In the genomic region with DNA sequence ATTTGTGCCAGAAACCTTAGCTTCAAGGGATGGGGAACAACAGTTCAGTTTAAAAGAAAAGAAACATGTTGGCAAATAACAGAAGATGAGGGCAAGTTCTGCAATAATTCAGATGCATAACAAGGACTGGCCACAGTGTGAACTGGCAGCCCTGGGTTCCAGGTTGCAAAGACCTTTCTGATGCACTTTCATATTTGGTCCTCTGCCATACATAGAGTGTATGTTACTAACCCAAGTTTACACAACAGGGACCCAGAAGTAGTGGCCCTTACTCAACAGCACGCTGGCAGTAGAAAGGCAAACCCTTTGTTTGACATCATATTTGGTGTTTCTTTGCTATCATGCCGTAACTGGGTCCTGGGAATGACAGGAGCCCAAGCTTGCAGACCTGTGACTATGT, we compare ENCODE assay signal across 18 cellular contexts.
DNase-seq lines count a peak whose midpoint lies in the region; ATAC-seq and TF ChIP-seq lines count a peak whose summit lies in the region.
"Had no signal": no experiment of that assay in that cellular context is flagged by ENCODE, and none has a peak within 500 bp of the region (broad histone marks: within the 10 kb centered on the region; RNA-seq: fewer than 3 reads in every experiment).

No MANE protein-coding gene starts in this region.

- no peak for ATAC-seq in activated naive CD8-positive, alpha-beta T cell treated with anti-CD3 and anti-CD28 coated beads, Interleukin-2, amount 50 U/mL, for 24 hours
- ATAC-seq: K562 had no signal

- no peaks in the 10 kb centered on the region for H3K9me3 ChIP-seq in osteoblast (ENCODE audit: low read depth, low read length)

- H3K4me1 Mint-ChIP-seq in activated naive CD8-positive, alpha-beta T cell treated with anti-CD3 and anti-CD28 coated beads, Interleukin-2, amount 50 U/mL, for 24 hours, result peaks cover 44% of the 10 kb centered on the region
- peaks cover 13% of the 10 kb centered on the region for H3K4me1 Mint-ChIP-seq in activated naive CD8-positive, alpha-beta T cell treated with anti-CD3 and anti-CD28 coated beads for 36 hours

- H3K9me3 Mint-ChIP-seq in activated naive CD8-positive, alpha-beta T cell treated with anti-CD3 and anti-CD28 coated beads, Interleukin-2, amount 50 U/mL, for 24 hours, result no peaks in the 10 kb centered on the region
- H3K9me3 Mint-ChIP-seq in activated naive CD8-positive, alpha-beta T cell treated with anti-CD3 and anti-CD28 coated beads for 36 hours, result peaks cover 3% of the 10 kb centered on the region

- no peak overlapping the region for H3K4me3 Mint-ChIP-seq in activated naive CD8-positive, alpha-beta T cell treated with anti-CD3 and anti-CD28 coated beads, Interleukin-2, amount 50 U/mL, for 24 hours
- H3K4me3 Mint-ChIP-seq in activated naive CD8-positive, alpha-beta T cell treated with anti-CD3 and anti-CD28 coated beads for 36 hours, result no peak overlapping the region

- H3K4me1 ChIP-seq in osteoblast (ENCODE audit: insufficient read depth, low read length), result peaks cover 7% of the 10 kb centered on the region

- no peaks in the 10 kb centered on the region for H3K27me3 Mint-ChIP-seq in activated naive CD8-positive, alpha-beta T cell treated with anti-CD3 and anti-CD28 coated beads, Interleukin-2, amount 50 U/mL, for 24 hours
- H3K27me3 Mint-ChIP-seq in activated naive CD8-positive, alpha-beta T cell treated with anti-CD3 and anti-CD28 coated beads for 36 hours, result no peaks in the 10 kb centered on the region

- TF ChIP-seq CTCF in osteoblast (IDR thresholded peaks at IDR 0.05; ENCODE audit: extremely low read depth, low read depth, low read length), result no peak

- H2AFZ ChIP-seq in osteoblast (ENCODE audit: low read length), result no peak overlapping the region

- H3K36me3 ChIP-seq in osteoblast (ENCODE audit: insufficient read depth, low read length), result no peaks in the 10 kb centered on the region

- H3K27me3 ChIP-seq in osteoblast (ENCODE audit: insufficient read depth, low read length), result no peaks in the 10 kb centered on the region
- H3K27me3 ChIP-seq: BLaER1 had no signal

- H4K20me1 ChIP-seq in osteoblast (ENCODE audit: insufficient read depth, low read length), result no peaks in the 10 kb centered on the region

- H3K27ac ChIP-seq in osteoblast (ENCODE audit: low read depth, low read length), result no peak overlapping the region
- H3K27ac ChIP-seq: BLaER1 had no signal

- no peak for DNase-seq in activated naive CD8-positive, alpha-beta T cell treated with anti-CD3 and anti-CD28 coated beads, Interleukin-2, amount 50 U/mL, for 24 hours
- DNase-seq in activated naive CD8-positive, alpha-beta T cell treated with anti-CD3 and anti-CD28 coated beads for 36 hours, result no peak
- DNase-seq in osteoblast (ENCODE audit: insufficient read length, low spot score, missing footprints), result peak; percentile 21
- DNase-seq in activated CD4-positive, alpha-beta T cell treated with anti-CD3 and anti-CD28 coated beads for 48 hours, result no peak
- DNase-seq in effector CD8-positive, alpha-beta T cell (lab: John Stamatoyannopoulos, UW), result no peak
- no peak for DNase-seq in NCI-H69 (lab: John Stamatoyannopoulos, UW)
- no peak for DNase-seq in NCI-H82 treated with DMSO at 0.1 percent for 48 hours (lab: John Stamatoyannopoulos, UW; ENCODE audit: unreplicated experiment)
- DNase-seq: DMS 273 treated with DMSO at 0.1 percent for 48 hours, GF-D8, GOT3, MV-4-11, NCI-H1417, NCI-H187 treated with DMSO at 0.1 percent for 48 hours, NCI-H526 treated with DMSO at 0.1 percent for 48 hours, OCI-M1 had no signal

- H3K36me3 Mint-ChIP-seq in activated naive CD8-positive, alpha-beta T cell treated with anti-CD3 and anti-CD28 coated beads, Interleukin-2, amount 50 U/mL, for 24 hours (ENCODE audit: low read depth), result peaks cover 25% of the 10 kb centered on the region
- peaks cover 31% of the 10 kb centered on the region for H3K36me3 Mint-ChIP-seq in activated naive CD8-positive, alpha-beta T cell treated with anti-CD3 and anti-CD28 coated beads for 36 hours

- H3K4me3 ChIP-seq in iPS-11a (ENCODE audit: low read depth, low read length) (peak overlapping the region; percentile 4), osteoblast (ENCODE audit: insufficient read depth, low read length) (no peak overlapping the region)
- H3K4me3 ChIP-seq: BLaER1, K562 had no signal

- no peak overlapping the region for H3K4me2 ChIP-seq in osteoblast (ENCODE audit: insufficient read depth, low read length)
- H3K4me2 ChIP-seq: BLaER1 had no signal

- H3K79me2 ChIP-seq in osteoblast (ENCODE audit: insufficient read depth, low read length), result no peaks in the 10 kb centered on the region

- H3K27ac Mint-ChIP-seq in activated naive CD8-positive, alpha-beta T cell treated with anti-CD3 and anti-CD28 coated beads, Interleukin-2, amount 50 U/mL, for 24 hours, result peak overlapping the region; percentile 38
- no peak overlapping the region for H3K27ac Mint-ChIP-seq in activated naive CD8-positive, alpha-beta T cell treated with anti-CD3 and anti-CD28 coated beads for 36 hours
